In genomic region chr4:140085062-140085622, GRCh38 we compare ENCODE assay signal across 15 cellular contexts.
DNase-seq lines count a peak whose midpoint lies in the region; ATAC-seq lines count a peak whose summit lies in the region.
"Had no signal": no experiment of that assay in that cellular context is flagged by ENCODE, and none has a peak within 500 bp of the region (broad histone marks: within the 10 kb centered on the region; RNA-seq: fewer than 3 reads in every experiment).

No MANE protein-coding gene starts in this region.

- peak overlapping the region; percentile 2 for H3K27ac ChIP-seq in muscle layer of duodenum (ENCODE audit: low read length)
- H3K27ac ChIP-seq in right cardiac atrium (ENCODE audit: low read length), result no peak overlapping the region
- H3K27ac ChIP-seq: SK-N-MC had no signal

- DNase-seq in NCI-H1436 (lab: John Stamatoyannopoulos, UW) (peak; percentile 27), NCI-H1436 treated with DMSO at 0.1 percent for 48 hours (lab: John Stamatoyannopoulos, UW) (no peak), right cardiac atrium (no peak), cortex of kidney (lab: John Stamatoyannopoulos, UW) (no peak)
- no peak for DNase-seq in activated naive CD4-positive, alpha-beta T cell (lab: John Stamatoyannopoulos, UW)
- no peak for DNase-seq in activated CD8-positive, alpha-beta memory T cell treated with anti-CD3 and anti-CD28 coated beads, Interleukin-2, amount 50 U/mL, for 4 hours
- DNase-seq: 8988T; activated CD4-positive, alpha-beta T cell treated with anti-CD3 and anti-CD28 coated beads for 36 hours; activated effector memory CD4-positive, alpha-beta T cell treated with Interleukin-2 at 50 U/mL for 16 hours; cerebellar nuclear complex; kidney; stimulated activated CD4-positive, alpha-beta T cell treated with anti-CD3 and anti-CD28 coated beads, Interleukin-2, amount 100 ng/mL, for 24 hours had no signal

- H3K4me3 ChIP-seq in endocrine pancreas (ENCODE audit: control insufficient read depth, insufficient read depth, low read length) (peak overlapping the region; percentile 22), muscle layer of duodenum (ENCODE audit: low read depth in 1 of 2, low read length in 2 of 2) (no peak overlapping the region), right cardiac atrium (ENCODE audit: low read length) (no peak overlapping the region)
- H3K4me3 ChIP-seq: SK-N-MC had no signal

- no peaks in the 10 kb centered on the region for H3K27me3 ChIP-seq in endocrine pancreas (ENCODE audit: control insufficient read depth, insufficient read depth, low read length)
- no peaks in the 10 kb centered on the region for H3K27me3 ChIP-seq in muscle layer of duodenum (ENCODE audit: low read depth, low read length)
- H3K27me3 ChIP-seq in right cardiac atrium (ENCODE audit: control insufficient read depth, insufficient read depth), result no peaks in the 10 kb centered on the region

- WGBS in right cardiac atrium, result 87% methylated on average over 9 of the region's 9 CpGs

- no peak for ATAC-seq in right cardiac atrium
- ATAC-seq: activated CD4-positive, alpha-beta T cell treated with anti-CD3 and anti-CD28 coated beads for 36 hours had no signal

- H3K9ac ChIP-seq in endocrine pancreas (ENCODE audit: control insufficient read depth, insufficient read depth, low read length), result no peak overlapping the region

- intact Hi-C loops in right cardiac atrium (cut with DNase I), result no loop called here

- peaks cover 30% of the 10 kb centered on the region for H3K4me1 ChIP-seq in endocrine pancreas (ENCODE audit: control insufficient read depth, insufficient read depth, low read length)
- peaks cover 0 to 22% of the 10 kb centered on the region in 2 donors for H3K4me1 ChIP-seq in muscle layer of duodenum (ENCODE audit: control insufficient read depth in 1 of 2, insufficient read depth in 2 of 2, low read length in 2 of 2)
- no peaks in the 10 kb centered on the region for H3K4me1 ChIP-seq in right cardiac atrium (ENCODE audit: control insufficient read depth, insufficient read depth, low read length)

- H3K9me3 ChIP-seq in endocrine pancreas (ENCODE audit: control insufficient read depth, low read length), result no peaks in the 10 kb centered on the region
- H3K9me3 ChIP-seq in muscle layer of duodenum (ENCODE audit: control insufficient read depth in 1 of 2, low read length in 2 of 2), result no peaks in the 10 kb centered on the region
- no peaks in the 10 kb centered on the region for H3K9me3 ChIP-seq in right cardiac atrium (ENCODE audit: control insufficient read depth, low read length)

- H3K36me3 ChIP-seq in endocrine pancreas (ENCODE audit: control insufficient read depth, insufficient read depth, low read length) (no peaks in the 10 kb centered on the region), muscle layer of duodenum (ENCODE audit: control insufficient read depth in 1 of 2, insufficient read depth in 2 of 2, low read length in 2 of 2) (no peaks in the 10 kb centered on the region)
